8 cellular contexts compared by ENCODE assay signal in genomic region chr20:32091888-32092346, GRCh38. TPM values are rescaled to one million over a fixed set of nuclear protein-coding genes. Genes with fewer than 3 reads are reported as not detected.
DNase-seq lines count a peak whose midpoint lies in the region; ATAC-seq and TF ChIP-seq lines count a peak whose summit lies in the region.

No MANE protein-coding gene starts in this region.

- no peaks in the 10 kb centered on the region for H3K79me2 ChIP-seq in Loucy (ENCODE audit: insufficient read depth, low read length)

- H2AFZ ChIP-seq in Loucy (ENCODE audit: low read length): peak overlapping the region; percentile 39; the same call in 1 of the 2 replicates

- no peaks in the 10 kb centered on the region for H3K36me3 Mint-ChIP-seq in activated T-helper 1 cell treated with anti-CD3 and anti-CD28 coated beads, Interleukin-12 subunit alpha, Interleukin-12 subunit beta, Interleukin-2, Interleukin-4 antibody, amounts not matched to agents 30 ng/mL and 10 ng/mL and 1 ng/mL, durations not matched to agents 14 hours and 24 hours and 36 hours (ENCODE audit: low read depth)

- DNase-seq in G401 (ENCODE audit: low spot score) (peak; percentile 77), RPMI7951 (ENCODE audit: low read depth) (peak; percentile 68), fibroblast of the aortic adventitia (ENCODE audit: low read depth) (peak; percentile 81), occipital lobe (lab: John Stamatoyannopoulos, UW) (peak; percentile 47), suprapubic skin (ENCODE audit: low spot score in 2 of 2) (peak; percentile 77 to 87)
- DNase-seq in activated T-helper 1 cell treated with anti-CD3 and anti-CD28 coated beads, Interleukin-12 subunit alpha, Interleukin-12 subunit beta, Interleukin-2, Interleukin-4 antibody, amounts not matched to agents 30 ng/mL and 10 ng/mL and 1 ng/mL, durations not matched to agents 14 hours and 24 hours and 36 hours (ENCODE audit: low spot score): peak; percentile 57

- H3K4me1 Mint-ChIP-seq in activated T-helper 1 cell treated with anti-CD3 and anti-CD28 coated beads, Interleukin-12 subunit alpha, Interleukin-12 subunit beta, Interleukin-2, Interleukin-4 antibody, amounts not matched to agents 30 ng/mL and 10 ng/mL and 1 ng/mL, durations not matched to agents 14 hours and 24 hours and 36 hours (ENCODE audit: low read depth): no peaks in the 10 kb centered on the region

- H3K27ac Mint-ChIP-seq in activated T-helper 1 cell treated with anti-CD3 and anti-CD28 coated beads, Interleukin-12 subunit alpha, Interleukin-12 subunit beta, Interleukin-2, Interleukin-4 antibody, amounts not matched to agents 30 ng/mL and 10 ng/mL and 1 ng/mL, durations not matched to agents 14 hours and 24 hours and 36 hours: no peak overlapping the region

- TF ChIP-seq EP300 in suprapubic skin (IDR thresholded peaks at IDR 0.05): no peak

- TF ChIP-seq CTCF in Loucy (conservative IDR thresholded peaks at IDR 0.05; ENCODE audit: low read length) (peak; percentile 93), fibroblast of the aortic adventitia (IDR thresholded peaks at IDR 0.05; ENCODE audit: insufficient read depth, low read length) (peak; percentile 98), suprapubic skin (IDR thresholded peaks at IDR 0.05) (peak; percentile 60 to 91)

- no peak overlapping the region for H3K9ac ChIP-seq in Loucy (ENCODE audit: low read depth, low read length, poor library complexity, severe bottlenecking)

- no peak overlapping the region for H3K27ac ChIP-seq in suprapubic skin

- H3K4me3 ChIP-seq in Loucy (ENCODE audit: low read length, poor library complexity, severe bottlenecking) (no peak overlapping the region), fibroblast of the aortic adventitia (ENCODE audit: low read depth, low read length) (no peak overlapping the region), suprapubic skin (no peak overlapping the region)

- H4K20me1 ChIP-seq in Loucy (ENCODE audit: insufficient read depth, low read length, poor library complexity, severe bottlenecking): no peaks in the 10 kb centered on the region

- H3K4me1 ChIP-seq in Loucy (ENCODE audit: insufficient read depth, low read length, poor library complexity, severe bottlenecking) (no peaks in the 10 kb centered on the region), suprapubic skin (no peaks in the 10 kb centered on the region)

- in situ Hi-C loops in G401 (cut with HindIII; ENCODE audit: low sequenced_read_pairs): no loop called here

- H3K36me3 ChIP-seq in Loucy (ENCODE audit: insufficient read depth, low read length): no peaks in the 10 kb centered on the region
- no peaks in the 10 kb centered on the region for H3K36me3 ChIP-seq in suprapubic skin

- 5% methylated on average over 7 of the region's 7 CpGs for WGBS in suprapubic skin

- ATAC-seq in HG03565 (IDR thresholded peaks at IDR 0.05; ENCODE audit: unreplicated experiment): no peak

- no peaks in the 10 kb centered on the region for H3K9me3 Mint-ChIP-seq in activated T-helper 1 cell treated with anti-CD3 and anti-CD28 coated beads, Interleukin-12 subunit alpha, Interleukin-12 subunit beta, Interleukin-2, Interleukin-4 antibody, amounts not matched to agents 30 ng/mL and 10 ng/mL and 1 ng/mL, durations not matched to agents 14 hours and 24 hours and 36 hours

- no peak for TF ChIP-seq POLR2A in suprapubic skin (IDR thresholded peaks at IDR 0.05)

- H3F3A ChIP-seq in Loucy (ENCODE audit: low read depth): no peaks in the 10 kb centered on the region

- peaks cover 22% of the 10 kb centered on the region for H3K27me3 Mint-ChIP-seq in activated T-helper 1 cell treated with anti-CD3 and anti-CD28 coated beads, Interleukin-12 subunit alpha, Interleukin-12 subunit beta, Interleukin-2, Interleukin-4 antibody, amounts not matched to agents 30 ng/mL and 10 ng/mL and 1 ng/mL, durations not matched to agents 14 hours and 24 hours and 36 hours (ENCODE audit: insufficient read depth)

- intact Hi-C loops in activated T-helper 1 cell treated with anti-CD3 and anti-CD28 coated beads, Interleukin-12 subunit alpha, Interleukin-12 subunit beta, Interleukin-2, Interleukin-4 antibody, amounts not matched to agents 30 ng/mL and 10 ng/mL and 1 ng/mL, durations not matched to agents 14 hours and 24 hours and 36 hours (cut with micrococcal nuclease): loop anchor here (1.0 kb wide), 3 partner anchors 61 to 270 kb away; no protein-coding TSS in a partner anchor

- H3K9me3 ChIP-seq in Loucy (ENCODE audit: insufficient read depth, low read depth, low read length) (no peaks in the 10 kb centered on the region), suprapubic skin (no peaks in the 10 kb centered on the region)

- H3K4me3 Mint-ChIP-seq in activated T-helper 1 cell treated with anti-CD3 and anti-CD28 coated beads, Interleukin-12 subunit alpha, Interleukin-12 subunit beta, Interleukin-2, Interleukin-4 antibody, amounts not matched to agents 30 ng/mL and 10 ng/mL and 1 ng/mL, durations not matched to agents 14 hours and 24 hours and 36 hours: no peak overlapping the region

- no peaks in the 10 kb centered on the region for H3K9me2 ChIP-seq in Loucy (replicated peaks; ENCODE audit: low read depth, low read length)

- H3K4me2 ChIP-seq in Loucy (ENCODE audit: low read depth, low read length, poor library complexity, severe bottlenecking): no peak overlapping the region

- H3K27me3 ChIP-seq in Loucy (ENCODE audit: insufficient read depth, low read length, poor library complexity, severe bottlenecking) (no peaks in the 10 kb centered on the region), suprapubic skin (peaks cover 1% of the 10 kb centered on the region)

RNA-seq across cellular contexts. Expression of gene TM9SF4, which starts 17.6 kb away (rescaled TPM):
- 8.2 and 9.7 TPM in 2 replicates for total RNA-seq in G401 (2014; rRNA removed; shearing (Covaris generic))
- total RNA-seq in RPMI7951 (2014; rRNA removed; shearing (Covaris generic)): 45.4 and 52.9 TPM in 2 replicates
- 49.5 and 49.6 TPM in 2 replicates for total RNA-seq in activated T-helper 1 cell treated with anti-CD3 and anti-CD28 coated beads, Interleukin-12 subunit alpha, Interleukin-12 subunit beta, Interleukin-2, Interleukin-4 antibody, amounts not matched to agents 30 ng/mL and 10 ng/mL and 1 ng/mL, durations not matched to agents 14 hours and 24 hours and 36 hours
- total RNA-seq in fibroblast of the aortic adventitia (ENCODE audit: low replicate concordance): 20.0 and 41.1 TPM in 2 replicates
- total RNA-seq in occipital lobe: 15.1 TPM
- total RNA-seq in suprapubic skin: 10 to 100 TPM; 45.5 to 54.9 (median 51.6) TPM

RNA-seq across cellular contexts. Expression of gene HCK, which starts 39.9 kb away (rescaled TPM):
- 0.12 and 0.41 TPM in 2 replicates for total RNA-seq in G401 (2014; rRNA removed; shearing (Covaris generic))
- not detected in 2 replicates for total RNA-seq in RPMI7951 (2014; rRNA removed; shearing (Covaris generic))
- 0.22 and 0.23 TPM in 2 replicates for total RNA-seq in activated T-helper 1 cell treated with anti-CD3 and anti-CD28 coated beads, Interleukin-12 subunit alpha, Interleukin-12 subunit beta, Interleukin-2, Interleukin-4 antibody, amounts not matched to agents 30 ng/mL and 10 ng/mL and 1 ng/mL, durations not matched to agents 14 hours and 24 hours and 36 hours
- total RNA-seq in fibroblast of the aortic adventitia (ENCODE audit: low replicate concordance) (not detected in 2 replicates), occipital lobe (3.3 TPM), suprapubic skin (1 to 10 TPM; 5.0 to 10.0 (median 6.6) TPM)
